ENCODE assay signal across 11 cellular contexts in genomic region chr11:1831338-1832180, GRCh38. TPM values are rescaled to one million over a fixed set of nuclear protein-coding genes. Genes with fewer than 3 reads are reported as not detected.
DNase-seq lines count a peak whose midpoint lies in the region; ATAC-seq and TF ChIP-seq lines count a peak whose summit lies in the region.
"Had no signal": no experiment of that assay in that cellular context is flagged by ENCODE, and none has a peak within 500 bp of the region (broad histone marks: within the 10 kb centered on the region; RNA-seq: fewer than 3 reads in every experiment).

No MANE protein-coding gene starts in this region.

- peaks cover 81% of the 10 kb centered on the region for H3K4me1 ChIP-seq in Caco-2
- H3K4me1 ChIP-seq in NT2/D1 (ENCODE audit: insufficient read depth, insufficient read length) = peaks cover 16% of the 10 kb centered on the region
- peaks cover 8 to 66% of the 10 kb centered on the region in 2 donors for H3K4me1 ChIP-seq in esophagus (ENCODE audit: control insufficient read depth in 2 of 2, insufficient read depth in 2 of 2, low read length in 1 of 2)

- BruUV-seq in Caco-2 (replicated peaks; lab: Mats Ljungman, UMichigan) = TSS peak; percentile 72

- H3K4me3 ChIP-seq in Caco-2 (ENCODE audit: low read depth, low read length) (no peak overlapping the region), NT2/D1 (ENCODE audit: insufficient read length, low read depth) (no peak overlapping the region), esophagus (ENCODE audit: low read depth in 1 of 2, low read length in 2 of 2) (no peak overlapping the region)

- POLR2A ChIA-PET in Caco-2 (lab: Charles Lee) = interaction anchor here (0.5 to 0.7 kb wide), 2 partner anchors 74 to 179 kb away, joined by 3 read pairs; no protein-coding TSS in a partner anchor

- no peak for ATAC-seq in stimulated activated memory B cell treated with anti-CD40 and anti-IgM and Interleukin-4, amounts not matched to agents 10 μg/mL and 1 μg/mL and 100 μg/mL, for 72 hours
- ATAC-seq in HG03139 (IDR thresholded peaks at IDR 0.05; ENCODE audit: unreplicated experiment) = no peak

- H3K36me3 Mint-ChIP-seq in Caco-2 (ENCODE audit: insufficient read depth, unreplicated experiment) (peaks cover 25% of the 10 kb centered on the region), progenitor cell of endocrine pancreas (ENCODE audit: insufficient read depth) (no peaks in the 10 kb centered on the region)
- H3K36me3 Mint-ChIP-seq in stimulated activated memory B cell treated with anti-CD40 and anti-IgM and Interleukin-4, amounts not matched to agents 10 μg/mL and 1 μg/mL and 100 μg/mL, for 72 hours = no peaks in the 10 kb centered on the region

- H3K27ac ChIP-seq in esophagus (ENCODE audit: low read depth in 2 of 2, low read length in 1 of 2) = peak overlapping the region; percentile 67 to 68

- H3K36me3 ChIP-seq in Caco-2 (ENCODE audit: control insufficient read depth, insufficient read depth, low read length) (no peaks in the 10 kb centered on the region), NT2/D1 (ENCODE audit: insufficient read depth, insufficient read length, low read length) (no peaks in the 10 kb centered on the region), esophagus (ENCODE audit: control insufficient read depth in 2 of 2, insufficient read depth in 2 of 2, low read length in 1 of 2) (no peaks in the 10 kb centered on the region)

- WGBS in esophagus, 2 donors = 64 to 65% methylated on average over 24 to 26 of the region's 26 CpGs

- CTCF ChIA-PET in Caco-2 (lab: Charles Lee) = interaction anchor here (0.6 to 5.2 kb wide), 8 partner anchors 11 to 320 kb away, joined by 3 to 67 read pairs (median 11); no protein-coding TSS in a partner anchor

- DNase-seq in Caco-2 (no peak), NT2/D1 (ENCODE audit: low read depth, low spot score) (no peak), progenitor cell of endocrine pancreas (ENCODE audit: low spot score, unreplicated experiment) (no peak), NOMO-1 (lab: John Stamatoyannopoulos, UW; ENCODE audit: unreplicated experiment in 2 of 2) (no peak), GOT3 (lab: John Stamatoyannopoulos, UW) (no peak)
- DNase-seq: NCI-H2171 had no signal

- H3K27ac Mint-ChIP-seq in Caco-2 (ENCODE audit: unreplicated experiment) = peak overlapping the region; percentile 98
- peak overlapping the region; percentile 87 for H3K27ac Mint-ChIP-seq in progenitor cell of endocrine pancreas
- no peak overlapping the region for H3K27ac Mint-ChIP-seq in stimulated activated memory B cell treated with anti-CD40 and anti-IgM and Interleukin-4, amounts not matched to agents 10 μg/mL and 1 μg/mL and 100 μg/mL, for 72 hours

- H3K27me3 Mint-ChIP-seq in Caco-2 (ENCODE audit: insufficient read depth, unreplicated experiment) = no peaks in the 10 kb centered on the region
- H3K27me3 Mint-ChIP-seq in progenitor cell of endocrine pancreas = peaks cover 4% of the 10 kb centered on the region
- H3K27me3 Mint-ChIP-seq in stimulated activated memory B cell treated with anti-CD40 and anti-IgM and Interleukin-4, amounts not matched to agents 10 μg/mL and 1 μg/mL and 100 μg/mL, for 72 hours = peaks cover 72% of the 10 kb centered on the region

- TF ChIP-seq CTCF in Caco-2 (IDR thresholded peaks at IDR 0.05; ENCODE audit: insufficient read depth in 1 of 2, low read depth in 1 of 2, low read length in 1 of 2, severe bottlenecking in 1 of 2, unreplicated experiment in 1 of 2) (no peak), progenitor cell of endocrine pancreas (IDR thresholded peaks at IDR 0.05; ENCODE audit: unreplicated experiment) (no peak)

- H3K9ac ChIP-seq in NT2/D1 (ENCODE audit: insufficient read length, low read depth) = peak overlapping the region; percentile 3

- no peaks in the 10 kb centered on the region for H3K9me3 ChIP-seq in Caco-2
- H3K9me3 ChIP-seq in NT2/D1 (ENCODE audit: insufficient read depth, low read length) = no peaks in the 10 kb centered on the region
- H3K9me3 ChIP-seq in esophagus (ENCODE audit: control insufficient read depth in 2 of 2, insufficient read depth in 1 of 2, low read depth in 1 of 2, low read length in 1 of 2) = no peaks in the 10 kb centered on the region

- no peaks in the 10 kb centered on the region for H3K9me3 Mint-ChIP-seq in Caco-2 (ENCODE audit: unreplicated experiment)
- no peaks in the 10 kb centered on the region for H3K9me3 Mint-ChIP-seq in progenitor cell of endocrine pancreas (ENCODE audit: low read depth)
- no peaks in the 10 kb centered on the region for H3K9me3 Mint-ChIP-seq in stimulated activated memory B cell treated with anti-CD40 and anti-IgM and Interleukin-4, amounts not matched to agents 10 μg/mL and 1 μg/mL and 100 μg/mL, for 72 hours
- H3K9me3 Mint-ChIP-seq: activated T-cell treated with anti-CD3 and anti-CD28 coated beads, Interleukin-2, amount 50 U/mL, for 4 hours had no signal

- H3K4me3 Mint-ChIP-seq in Caco-2 (ENCODE audit: unreplicated experiment) (peak overlapping the region; percentile 68), progenitor cell of endocrine pancreas (ENCODE audit: low read depth) (no peak overlapping the region)
- H3K4me3 Mint-ChIP-seq in stimulated activated memory B cell treated with anti-CD40 and anti-IgM and Interleukin-4, amounts not matched to agents 10 μg/mL and 1 μg/mL and 100 μg/mL, for 72 hours = no peak overlapping the region
- H3K4me3 Mint-ChIP-seq: activated T-cell treated with anti-CD3 and anti-CD28 coated beads, Interleukin-2, amount 50 U/mL, for 4 hours had no signal

- intact Hi-C loops in Caco-2 (cut with micrococcal nuclease; ENCODE audit: unreplicated experiment) = loop anchor here (2.0 kb wide), 2 partner anchors 179 to 319 kb away; no protein-coding TSS in a partner anchor

- H3K27me3 ChIP-seq in Caco-2 (replicated peaks; ENCODE audit: control insufficient read depth, insufficient read depth, low read length) (no peaks in the 10 kb centered on the region), NT2/D1 (ENCODE audit: insufficient read depth, insufficient read length) (peaks cover 9% of the 10 kb centered on the region), esophagus (ENCODE audit: control insufficient read depth in 1 of 2, insufficient read depth in 2 of 2, low read length in 2 of 2) (no peaks in the 10 kb centered on the region)

- H3K4me1 Mint-ChIP-seq in Caco-2 (ENCODE audit: low read depth, unreplicated experiment) (peaks cover 52% of the 10 kb centered on the region), progenitor cell of endocrine pancreas (ENCODE audit: low read depth) (peaks cover 23% of the 10 kb centered on the region)
- H3K4me1 Mint-ChIP-seq in stimulated activated memory B cell treated with anti-CD40 and anti-IgM and Interleukin-4, amounts not matched to agents 10 μg/mL and 1 μg/mL and 100 μg/mL, for 72 hours = peaks cover 8% of the 10 kb centered on the region

RNA-seq across cellular contexts. Expression of gene SYT8, which starts 3.2 kb away (rescaled TPM):
- 11.3 and 14.9 TPM in 2 replicates for total RNA-seq in Caco-2 (2022)
- 100 to 1,000 TPM in 1 of 2 donors, 10 to 100 TPM in 1; 38.9 to 360 TPM for polyA plus RNA-seq in esophagus
- total RNA-seq in progenitor cell of endocrine pancreas = 0.69 and 1.5 TPM in 2 replicates
- total RNA-seq: activated T-cell treated with anti-CD3 and anti-CD28 coated beads, Interleukin-2, amount 50 U/mL, for 4 hours had no signal
- polyA plus RNA-seq: BJ had no signal

RNA-seq across cellular contexts. Expression of gene TNNI2, which starts 7.2 kb away (rescaled TPM):
- total RNA-seq in Caco-2 (2022) (5.7 and 8.6 TPM in 2 replicates), progenitor cell of endocrine pancreas (0.55 and 0.69 TPM in 2 replicates)
- 100 to 1,000 TPM in 1 of 2 donors, 1 to 10 TPM in 1; 9.8 to 166 TPM for polyA plus RNA-seq in esophagus
- total RNA-seq: activated T-cell treated with anti-CD3 and anti-CD28 coated beads, Interleukin-2, amount 50 U/mL, for 4 hours had no signal
- polyA plus RNA-seq: BJ had no signal

RNA-seq across cellular contexts. Expression of gene LSP1, which starts 21.3 kb away (rescaled TPM):
- total RNA-seq in Caco-2 (2022) = 1.5 TPM in 1 of 2 replicates, not detected in the other
- polyA plus RNA-seq in esophagus = 100 to 1,000 TPM in 1 of 2 donors, 10 to 100 TPM in 1; 23.7 to 130 TPM
- not detected in 2 replicates for total RNA-seq in progenitor cell of endocrine pancreas
- polyA plus RNA-seq: BJ had no signal
